In genomic region chr6:127554435-127555006, GRCh38 we compare ENCODE assay signal across 8 cellular contexts.
DNase-seq lines count a peak whose midpoint lies in the region; ATAC-seq and TF ChIP-seq lines count a peak whose summit lies in the region.

No MANE protein-coding gene starts in this region.

- peak; percentile 83 for TF ChIP-seq CTCF in VCaP (conservative IDR thresholded peaks at IDR 0.05)

- ATAC-seq in HG02588 (IDR thresholded peaks at IDR 0.05; ENCODE audit: unreplicated experiment) = no peak

- no peak overlapping the region for H3K27ac ChIP-seq in VCaP

- DNase-seq in SIG-M5 treated with dmso at 0.1 percent for 504 hours (lab: John Stamatoyannopoulos, UW; ENCODE audit: unreplicated experiment) (peak; percentile 45), SIG-M5 (lab: John Stamatoyannopoulos, UW) (no peak), GOT3 (lab: John Stamatoyannopoulos, UW) (peak; percentile 3), NCI-H1105 treated with DMSO at 0.1 percent for 48 hours (lab: John Stamatoyannopoulos, UW) (peak; percentile 67), left kidney (ENCODE audit: low read depth, low spot score) (peak; percentile 22), epidermal melanocyte (ENCODE audit: insufficient read length, low spot score) (no peak)

Comparison
In these comparisons a context has a peak if more than half of its experiments do, and no peak if none do; other contexts are left out.
1. DNase-seq: peak in SIG-M5 treated with dmso at 0.1 percent for 504 hours (single experiment), GOT3 (single experiment), NCI-H1105 treated with DMSO at 0.1 percent for 48 hours (single experiment) and left kidney (single experiment); none in SIG-M5 (single experiment) and epidermal melanocyte (single experiment).